ENCODE assay signal across 8 cellular contexts in the genomic region with DNA sequence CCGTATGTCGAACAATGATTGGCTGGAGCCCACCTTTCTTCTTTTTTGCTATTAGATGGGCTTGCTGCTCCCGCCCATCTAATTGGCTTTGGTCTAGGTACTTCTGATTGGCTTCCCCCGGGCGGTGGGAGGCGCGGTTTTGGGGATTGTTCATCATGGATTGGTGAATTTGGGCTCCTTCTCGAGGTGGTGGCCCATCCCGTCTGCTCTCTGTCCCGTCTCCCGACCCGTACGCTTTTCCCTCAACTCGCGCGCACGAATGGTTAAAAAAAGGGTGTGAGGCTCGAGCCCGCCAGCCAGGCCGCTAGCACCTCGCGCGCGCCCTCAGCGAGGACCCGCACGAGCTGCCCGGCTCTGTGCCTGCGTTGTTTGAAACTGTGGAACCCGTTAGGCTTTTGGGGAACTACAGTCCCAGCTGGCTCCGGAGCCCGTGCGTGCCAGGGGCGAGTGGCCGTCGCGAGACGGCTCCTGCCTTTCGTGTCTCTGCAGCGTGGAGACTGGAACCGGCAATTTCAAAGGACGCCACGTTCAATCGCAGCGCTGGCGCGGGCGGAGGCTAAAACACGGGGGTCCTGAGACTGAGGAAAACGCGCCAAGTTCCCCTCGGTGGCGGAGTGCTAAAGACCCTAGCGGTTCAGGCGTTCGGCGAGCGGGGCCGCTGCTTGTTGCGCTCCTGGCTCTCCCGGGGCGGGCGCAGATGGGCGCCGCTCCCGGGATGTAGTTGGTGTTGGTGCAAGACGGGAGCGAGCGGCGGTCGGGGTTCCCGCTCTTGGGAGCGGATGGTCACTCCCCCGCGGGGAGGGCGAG. TPM values are rescaled to one million over a fixed set of nuclear protein-coding genes. Genes with fewer than 3 reads are reported as not detected.
DNase-seq lines count a peak whose midpoint lies in the region; ATAC-seq and TF ChIP-seq lines count a peak whose summit lies in the region.

A gene with protein sequence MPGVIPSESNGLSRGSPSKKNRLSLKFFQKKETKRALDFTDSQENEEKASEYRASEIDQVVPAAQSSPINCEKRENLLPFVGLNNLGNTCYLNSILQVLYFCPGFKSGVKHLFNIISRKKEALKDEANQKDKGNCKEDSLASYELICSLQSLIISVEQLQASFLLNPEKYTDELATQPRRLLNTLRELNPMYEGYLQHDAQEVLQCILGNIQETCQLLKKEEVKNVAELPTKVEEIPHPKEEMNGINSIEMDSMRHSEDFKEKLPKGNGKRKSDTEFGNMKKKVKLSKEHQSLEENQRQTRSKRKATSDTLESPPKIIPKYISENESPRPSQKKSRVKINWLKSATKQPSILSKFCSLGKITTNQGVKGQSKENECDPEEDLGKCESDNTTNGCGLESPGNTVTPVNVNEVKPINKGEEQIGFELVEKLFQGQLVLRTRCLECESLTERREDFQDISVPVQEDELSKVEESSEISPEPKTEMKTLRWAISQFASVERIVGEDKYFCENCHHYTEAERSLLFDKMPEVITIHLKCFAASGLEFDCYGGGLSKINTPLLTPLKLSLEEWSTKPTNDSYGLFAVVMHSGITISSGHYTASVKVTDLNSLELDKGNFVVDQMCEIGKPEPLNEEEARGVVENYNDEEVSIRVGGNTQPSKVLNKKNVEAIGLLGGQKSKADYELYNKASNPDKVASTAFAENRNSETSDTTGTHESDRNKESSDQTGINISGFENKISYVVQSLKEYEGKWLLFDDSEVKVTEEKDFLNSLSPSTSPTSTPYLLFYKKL (plus strand): TSS at position 584 of the 807 bp plus-strand sequence. CDS start 2,819 bp downstream, outside the sequence.

- H3K27me3 Mint-ChIP-seq in activated naive CD8-positive, alpha-beta T cell: no peaks in the 10 kb centered on the region
- H3K27me3 Mint-ChIP-seq in glutamatergic neuron (ENCODE audit: unreplicated experiment): peaks cover 9% of the 10 kb centered on the region

- peak within 1 kb of the TSS; percentile 99 for H3K27ac ChIP-seq in osteoblast (ENCODE audit: low read depth, low read length)
- peak within 1 kb of the TSS; percentile 89 to 100 for H3K27ac ChIP-seq in thoracic aorta

- H3K4me3 ChIP-seq in osteoblast (ENCODE audit: insufficient read depth, low read length) (peak within 1 kb of the TSS; percentile 90), thoracic aorta (peak within 1 kb of the TSS; percentile 97)

- CTCF ChIA-PET in GM10248 (lab: Yijun Ruan, JAX): interaction anchor here (0.9 to 1.5 kb wide), 3 partner anchors 261 to 310 kb away, joined by 3 read pairs; no protein-coding TSS in a partner anchor

- no peak for TF ChIP-seq CTCF in GM10248 (IDR thresholded peaks at IDR 0.05; ENCODE audit: control extremely low read depth, extremely low read depth, low read depth, missing control alignments)
- TF ChIP-seq CTCF in glutamatergic neuron (IDR thresholded peaks at IDR 0.05; ENCODE audit: partially characterized antibody, unreplicated experiment): no peak
- TF ChIP-seq CTCF in osteoblast (IDR thresholded peaks at IDR 0.05; ENCODE audit: extremely low read depth, low read depth, low read length): no peak
- TF ChIP-seq CTCF in thoracic aorta (IDR thresholded peaks at IDR 0.05): peak; percentile 12

- peak within 1 kb of the TSS; percentile 98 for H2AFZ ChIP-seq in osteoblast (ENCODE audit: low read length)

- H3K36me3 ChIP-seq in osteoblast (ENCODE audit: insufficient read depth, low read length): peaks cover 4% of the 10 kb centered on the region
- H3K36me3 ChIP-seq in thoracic aorta: no peaks in the 10 kb centered on the region

- peaks cover 5% of the 10 kb centered on the region for H3K36me3 Mint-ChIP-seq in activated naive CD8-positive, alpha-beta T cell
- H3K36me3 Mint-ChIP-seq in glutamatergic neuron (ENCODE audit: unreplicated experiment): no peaks in the 10 kb centered on the region

- H3K27ac Mint-ChIP-seq in activated naive CD8-positive, alpha-beta T cell: peak within 1 kb of the TSS; percentile 98
- H3K27ac Mint-ChIP-seq in glutamatergic neuron (ENCODE audit: unreplicated experiment): peak within 1 kb of the TSS; percentile 97

- H3K27me3 ChIP-seq in osteoblast (ENCODE audit: insufficient read depth, low read length): no peaks in the 10 kb centered on the region
- no peaks in the 10 kb centered on the region for H3K27me3 ChIP-seq in thoracic aorta (replicated peaks; ENCODE audit: insufficient read depth)

- POLR2A ChIA-PET in GM10248 (lab: Yijun Ruan, JAX): no interaction called here

- H3K4me1 ChIP-seq in osteoblast (ENCODE audit: insufficient read depth, low read length): peaks cover 15% of the 10 kb centered on the region
- peaks cover 13 to 36% of the 10 kb centered on the region in 2 donors for H3K4me1 ChIP-seq in thoracic aorta (ENCODE audit: control insufficient read depth in 1 of 2, low read depth in 2 of 2)

- peaks cover 2% of the 10 kb centered on the region for H4K20me1 ChIP-seq in osteoblast (ENCODE audit: insufficient read depth, low read length)

- H3K4me2 ChIP-seq in osteoblast (ENCODE audit: insufficient read depth, low read length): peak within 1 kb of the TSS; percentile 99

- ATAC-seq in HG02623 (IDR thresholded peaks at IDR 0.05; ENCODE audit: unreplicated experiment): peak; percentile 76
- ATAC-seq in thoracic aorta (ENCODE audit: insufficient number of reproducible peaks, low FRiP score, low read depth): peak; percentile 96

- H3K9me3 ChIP-seq in osteoblast (ENCODE audit: low read depth, low read length) (no peaks in the 10 kb centered on the region), thoracic aorta (no peaks in the 10 kb centered on the region)

- H3K4me1 Mint-ChIP-seq in activated naive CD8-positive, alpha-beta T cell (ENCODE audit: low read depth): peaks cover 42% of the 10 kb centered on the region
- H3K4me1 Mint-ChIP-seq in glutamatergic neuron (ENCODE audit: low read depth, unreplicated experiment): peaks cover 10% of the 10 kb centered on the region

- H3K9me3 Mint-ChIP-seq in activated naive CD8-positive, alpha-beta T cell (ENCODE audit: low read depth): peaks cover 4% of the 10 kb centered on the region
- peaks cover 16% of the 10 kb centered on the region for H3K9me3 Mint-ChIP-seq in glutamatergic neuron (ENCODE audit: unreplicated experiment)

- peak; percentile 92 for DNase-seq in GM10248 (ENCODE audit: extremely low spot score)
- DNase-seq in NCI-H1105 (lab: John Stamatoyannopoulos, UW): peak; percentile 100
- DNase-seq in SKM-1 treated with dmso at 0.1 percent for 144 hours (lab: John Stamatoyannopoulos, UW; ENCODE audit: unreplicated experiment): peak; percentile 99
- peak; percentile 94 for DNase-seq in glutamatergic neuron
- DNase-seq in osteoblast (ENCODE audit: insufficient read length, low spot score, missing footprints): peak; percentile 99
- peak; percentile 98 for DNase-seq in thoracic aorta (ENCODE audit: low spot score)

- peak within 1 kb of the TSS; percentile 97 for H3K4me3 Mint-ChIP-seq in activated naive CD8-positive, alpha-beta T cell
- peak within 1 kb of the TSS; percentile 96 for H3K4me3 Mint-ChIP-seq in glutamatergic neuron (ENCODE audit: unreplicated experiment)

- peaks cover 48% of the 10 kb centered on the region for H3K79me2 ChIP-seq in osteoblast (ENCODE audit: insufficient read depth, low read length)

RNA-seq across cellular contexts. Expression of the gene that starts here (rescaled TPM):
- total RNA-seq in glutamatergic neuron (ENCODE audit: unreplicated experiment) (13.6 TPM), osteoblast (20.9 and 23.5 TPM in 2 replicates), thoracic aorta (10 to 100 TPM; 19.8 to 27.9 TPM)

Comparison
In these comparisons a context has a peak if more than half of its experiments do, and no peak if none do; other contexts are left out.
1. Peak in every context shown above with its lines: DNase-seq, ATAC-seq, H3K4me3 ChIP-seq and H3K27ac ChIP-seq.